Comparison of ENCODE assay signal across 9 cellular contexts in the genomic region with DNA sequence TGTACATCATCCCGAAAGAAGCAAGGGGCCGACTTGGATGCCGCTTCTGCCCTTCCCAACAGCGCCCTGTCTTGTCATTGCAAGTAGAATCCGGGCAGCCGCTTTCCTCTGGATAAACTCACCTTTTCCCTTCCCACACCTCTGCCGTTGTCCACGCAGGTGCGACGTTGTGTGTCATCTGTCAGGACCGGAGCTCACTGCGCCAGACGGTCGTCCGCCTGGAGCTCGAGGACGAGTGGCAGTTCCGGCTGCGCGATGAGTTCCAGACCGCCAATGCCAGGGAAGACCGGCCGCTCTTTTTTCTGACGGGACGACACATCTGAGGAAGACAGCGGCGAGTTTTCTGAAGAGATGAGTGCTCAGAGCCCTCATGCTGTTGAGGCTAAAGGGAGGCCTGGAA. TPM values are rescaled to one million over a fixed set of nuclear protein-coding genes. Genes with fewer than 3 reads are reported as not detected.
"Had no signal": no experiment of that assay in that cellular context is flagged by ENCODE, and none has a peak within 500 bp of the region (broad histone marks: within the 10 kb centered on the region; RNA-seq: fewer than 3 reads in every experiment).

No MANE protein-coding gene starts in this region.

- H3K9ac ChIP-seq: GM23248 had no signal

- H2AFZ ChIP-seq: GM23248 had no signal

- FAIRE-seq: H1, H54, HTR-8/SVneo, K562 had no signal

- H3K4me3 ChIP-seq: GM23248, K562 had no signal

- DNase-seq: GM23248, H9, HCEC 1CT, KG1 had no signal

- H3K27ac ChIP-seq: GM23248 had no signal

- ATAC-seq: K562 had no signal

RNA-seq across cellular contexts. Expression of a gene that starts 29.9 kb away (rescaled TPM):
- total RNA-seq: GM23248, H1, H9, HT-29, K562 had no signal
- polyA plus RNA-seq: GM23248, K562 had no signal
